In genomic region chr5:149583394-149583793, GRCh38 we compare ENCODE assay signal across 12 cellular contexts. TPM values are rescaled to one million over a fixed set of nuclear protein-coding genes. Genes with fewer than 3 reads are reported as not detected.
DNase-seq lines count a peak whose midpoint lies in the region; ATAC-seq and TF ChIP-seq lines count a peak whose summit lies in the region.
"Had no signal": no experiment of that assay in that cellular context is flagged by ENCODE, and none has a peak within 500 bp of the region (broad histone marks: within the 10 kb centered on the region; RNA-seq: fewer than 3 reads in every experiment).

No MANE protein-coding gene starts in this region.

- no peak for TF ChIP-seq CTCF in DOHH2 (IDR thresholded peaks at IDR 0.05; ENCODE audit: low read depth, low read length, poor library complexity, severe bottlenecking)

- peaks cover 4% of the 10 kb centered on the region; the same call in 1 of the 2 replicates for H3K36me3 ChIP-seq in DOHH2 (ENCODE audit: control insufficient read depth, low read length)

- peaks cover 33% of the 10 kb centered on the region for H3K79me2 ChIP-seq in DOHH2 (ENCODE audit: control insufficient read depth, low read length)

- H3K4me1 Mint-ChIP-seq in activated CD4-positive, alpha-beta memory T cell treated with anti-CD3 and anti-CD28 coated beads, Interleukin-2, amount 10 ng/mL, durations not matched to agents 7 days and 5 days, result peaks cover 19% of the 10 kb centered on the region
- peaks cover 0 to 10% (median 6%) of the 10 kb centered on the region in 4 donors for H3K4me1 Mint-ChIP-seq in naive thymus-derived CD8-positive, alpha-beta T cell

- peak; percentile 32 for DNase-seq in SHP77 treated with DMSO at 0.1 percent for 48 hours (lab: John Stamatoyannopoulos, UW)
- no peak for DNase-seq in Right ventricle myocardium superior
- DNase-seq in posterior cingulate gyrus, result peak in 7 of 10 donors; percentile 20 to 89 (median 51)
- DNase-seq in activated CD4-positive, alpha-beta memory T cell treated with anti-CD3 and anti-CD28 coated beads, Interleukin-2, amount 10 ng/mL, durations not matched to agents 7 days and 5 days, result no peak
- DNase-seq in naive thymus-derived CD8-positive, alpha-beta T cell, result no peak
- DNase-seq: CD8-positive, alpha-beta memory T cell; NCI-H1436; SW 1271 had no signal

- H3K9me3 ChIP-seq in DOHH2 (ENCODE audit: control insufficient read depth, insufficient read depth, low read length), result no peaks in the 10 kb centered on the region

- no peaks in the 10 kb centered on the region for H4K20me1 ChIP-seq in DOHH2 (ENCODE audit: control insufficient read depth, insufficient read depth, low read depth, low read length)

- H3K4me3 Mint-ChIP-seq in activated CD4-positive, alpha-beta memory T cell treated with anti-CD3 and anti-CD28 coated beads, Interleukin-2, amount 10 ng/mL, durations not matched to agents 7 days and 5 days, result no peak overlapping the region
- no peak overlapping the region for H3K4me3 Mint-ChIP-seq in naive thymus-derived CD8-positive, alpha-beta T cell
- H3K4me3 Mint-ChIP-seq: CD8-positive, alpha-beta memory T cell had no signal

- peak overlapping the region; percentile 62 for H3K4me3 ChIP-seq in DOHH2 (ENCODE audit: low read length)

- no peaks in the 10 kb centered on the region for H3K36me3 Mint-ChIP-seq in activated CD4-positive, alpha-beta memory T cell treated with anti-CD3 and anti-CD28 coated beads, Interleukin-2, amount 10 ng/mL, durations not matched to agents 7 days and 5 days (ENCODE audit: low read depth)
- no peaks in the 10 kb centered on the region for H3K36me3 Mint-ChIP-seq in naive thymus-derived CD8-positive, alpha-beta T cell
- H3K36me3 Mint-ChIP-seq: CD8-positive, alpha-beta memory T cell had no signal

- no peak overlapping the region for H3K27ac Mint-ChIP-seq in activated CD4-positive, alpha-beta memory T cell treated with anti-CD3 and anti-CD28 coated beads, Interleukin-2, amount 10 ng/mL, durations not matched to agents 7 days and 5 days
- no peak overlapping the region for H3K27ac Mint-ChIP-seq in naive thymus-derived CD8-positive, alpha-beta T cell
- H3K27ac Mint-ChIP-seq: activated T-helper 2 cell treated with anti-CD3 and anti-CD28 coated beads, Interferon-gamma antibody, Interleukin-2, Interleukin-4, amounts not matched to agents 10 μg/mL and 5 μg/mL and 100 μg/mL, durations not matched to agents 14 hours and 24 hours and 36 hours; CD8-positive, alpha-beta memory T cell had no signal

- intact Hi-C loops in Right ventricle myocardium superior (cut with DNase I), result no loop called here
- intact Hi-C loops in posterior cingulate gyrus (cut with DNase I), result no loop called here

- POLR2A ChIA-PET in activated CD4-positive, alpha-beta memory T cell treated with anti-CD3 and anti-CD28 coated beads, Interleukin-2, amount 10 ng/mL, durations not matched to agents 7 days and 5 days (lab: Charles Lee), result interaction anchor here (0.6 kb wide), 1 partner anchor 72 kb away, joined by 3 read pairs; no protein-coding TSS in a partner anchor
- POLR2A ChIA-PET in naive thymus-derived CD8-positive, alpha-beta T cell (lab: Charles Lee), result interaction anchor here (0.9 kb wide), 1 partner anchor 32 kb away, joined by 3 read pairs; the partner anchor contains the start of gene CSNK1A1

- H3K27me3 Mint-ChIP-seq in activated CD4-positive, alpha-beta memory T cell treated with anti-CD3 and anti-CD28 coated beads, Interleukin-2, amount 10 ng/mL, durations not matched to agents 7 days and 5 days, result peaks cover 14% of the 10 kb centered on the region
- H3K27me3 Mint-ChIP-seq in naive thymus-derived CD8-positive, alpha-beta T cell, result peaks cover 0 to 7% (median 0%) of the 10 kb centered on the region in 5 donors

- CTCF ChIA-PET in activated CD4-positive, alpha-beta memory T cell treated with anti-CD3 and anti-CD28 coated beads, Interleukin-2, amount 10 ng/mL, durations not matched to agents 7 days and 5 days (lab: Charles Lee), result interaction anchor here (1.3 kb wide), 1 partner anchor 202 kb away, joined by 3 read pairs; no protein-coding TSS in a partner anchor

- peak overlapping the region; percentile 76 for H3K27ac ChIP-seq in DOHH2 (ENCODE audit: low read depth, low read length)

- no peaks in the 10 kb centered on the region for H3K27me3 ChIP-seq in DOHH2 (ENCODE audit: control insufficient read depth, low read length)

- no peaks in the 10 kb centered on the region for H3K9me2 ChIP-seq in DOHH2 (replicated peaks; ENCODE audit: control insufficient read depth, low read length)

- peaks cover 82% of the 10 kb centered on the region for H3K4me1 ChIP-seq in DOHH2 (ENCODE audit: control insufficient read depth, low read length)

- peak overlapping the region; percentile 71 for H3K4me2 ChIP-seq in DOHH2 (ENCODE audit: low read length)

- H3K9me3 Mint-ChIP-seq in activated CD4-positive, alpha-beta memory T cell treated with anti-CD3 and anti-CD28 coated beads, Interleukin-2, amount 10 ng/mL, durations not matched to agents 7 days and 5 days, result no peaks in the 10 kb centered on the region
- no peaks in the 10 kb centered on the region for H3K9me3 Mint-ChIP-seq in naive thymus-derived CD8-positive, alpha-beta T cell
- H3K9me3 Mint-ChIP-seq: activated T-helper 2 cell treated with anti-CD3 and anti-CD28 coated beads, Interferon-gamma antibody, Interleukin-2, Interleukin-4, amounts not matched to agents 10 μg/mL and 5 μg/mL and 100 μg/mL, durations not matched to agents 14 hours and 24 hours and 36 hours; CD8-positive, alpha-beta memory T cell had no signal

- ATAC-seq in Right ventricle myocardium superior (ENCODE audit: poor library complexity), result peak; percentile 27
- ATAC-seq in HG03045 (IDR thresholded peaks at IDR 0.05; ENCODE audit: unreplicated experiment), result no peak
- no peak for ATAC-seq in naive thymus-derived CD8-positive, alpha-beta T cell
- ATAC-seq in GM19395 (IDR thresholded peaks at IDR 0.05; ENCODE audit: unreplicated experiment), result no peak

- H3F3A ChIP-seq in DOHH2 (ENCODE audit: control insufficient read depth, insufficient read depth), result peaks cover 7% of the 10 kb centered on the region

RNA-seq across cellular contexts. Expression of gene ARHGEF37, which starts 2.1 kb away (rescaled TPM):
- 32.9 TPM for total RNA-seq in Right ventricle myocardium superior
- total RNA-seq in activated CD4-positive, alpha-beta memory T cell treated with anti-CD3 and anti-CD28 coated beads, Interleukin-2, amount 10 ng/mL, durations not matched to agents 7 days and 5 days, result 1 to 10 TPM in 1 of 2 experiments, under 1 TPM in 1; 0.88 to 1.1 TPM
- 1 to 10 TPM in 1 of 2 experiments, not detected in 1; 1.2 TPM for total RNA-seq in naive thymus-derived CD8-positive, alpha-beta T cell
- not detected for polyA plus RNA-seq in naive thymus-derived CD8-positive, alpha-beta T cell
- polyA plus RNA-seq: CD8-positive, alpha-beta memory T cell had no signal

RNA-seq across cellular contexts. Expression of gene CSNK1A1, which starts 32.2 kb away (rescaled TPM):
- total RNA-seq in Right ventricle myocardium superior, result 191 TPM
- 100 to 1,000 TPM; 194 to 203 TPM for total RNA-seq in activated CD4-positive, alpha-beta memory T cell treated with anti-CD3 and anti-CD28 coated beads, Interleukin-2, amount 10 ng/mL, durations not matched to agents 7 days and 5 days
- 100 to 1,000 TPM; 175 to 197 TPM for total RNA-seq in naive thymus-derived CD8-positive, alpha-beta T cell
- polyA plus RNA-seq in naive thymus-derived CD8-positive, alpha-beta T cell, result 100 to 1,000 TPM; 133 to 143 (median 137) TPM

Comparison
In these comparisons a context has a peak if more than half of its experiments do, and no peak if none do; other contexts are left out.
1. DNase-seq: peak in SHP77 treated with DMSO at 0.1 percent for 48 hours (single experiment) and posterior cingulate gyrus (7 of 10); none in Right ventricle myocardium superior (single experiment), activated CD4-positive, alpha-beta memory T cell treated with anti-CD3 and anti-CD28 coated beads, Interleukin-2, amount 10 ng/mL, durations not matched to agents 7 days and 5 days (single experiment) and naive thymus-derived CD8-positive, alpha-beta T cell (0 of 10).
2. RNA of gene ARHGEF37, which starts 2.1 kb away (total RNA-seq): 32.9 TPM in Right ventricle myocardium superior (single experiment); 1.2 TPM in naive thymus-derived CD8-positive, alpha-beta T cell and 0.88 to 1.1 TPM in activated CD4-positive, alpha-beta memory T cell treated with anti-CD3 and anti-CD28 coated beads, Interleukin-2, amount 10 ng/mL, durations not matched to agents 7 days and 5 days; every median in the first group is over 10 times any median in the second.